18 cellular contexts compared by ENCODE assay signal in genomic region chrX:33210156-33210555, GRCh38. TPM values are rescaled to one million over a fixed set of nuclear protein-coding genes. Genes with fewer than 3 reads are reported as not detected.
DNase-seq lines count a peak whose midpoint lies in the region; ATAC-seq and TF ChIP-seq lines count a peak whose summit lies in the region.
"Had no signal": no experiment of that assay in that cellular context is flagged by ENCODE, and none has a peak within 500 bp of the region (broad histone marks: within the 10 kb centered on the region; RNA-seq: fewer than 3 reads in every experiment).

No MANE protein-coding gene starts in this region.

- H3K9ac ChIP-seq in mesenchymal stem cell (ENCODE audit: low read length) = peak overlapping the region; percentile 87
- H3K9ac ChIP-seq in skeletal muscle satellite cell (ENCODE audit: low read depth, low read length) = peak overlapping the region; percentile 95

- no peak overlapping the region for H4K8ac ChIP-seq in mesenchymal stem cell (ENCODE audit: low read length)

- H4K91ac ChIP-seq in mesenchymal stem cell (ENCODE audit: low read length) = no peak overlapping the region

- H2BK120ac ChIP-seq in mesenchymal stem cell (ENCODE audit: low read depth, low read length) = no peak overlapping the region

- H3K79me1 ChIP-seq in mesenchymal stem cell (replicated peaks; ENCODE audit: low read length, poor library complexity, severe bottlenecking) = no peaks in the 10 kb centered on the region

- H3K4me1 ChIP-seq in mesenchymal stem cell (ENCODE audit: control insufficient read depth, insufficient read depth, low read depth, low read length) (no peaks in the 10 kb centered on the region), skeletal muscle satellite cell (ENCODE audit: control insufficient read depth, insufficient read depth, low read length) (peaks cover 15% of the 10 kb centered on the region)
- H3K4me1 ChIP-seq: colonic mucosa had no signal

- peaks cover 3% of the 10 kb centered on the region for H3K9me3 Mint-ChIP-seq in chondrocyte (ENCODE audit: low read depth)
- H3K9me3 Mint-ChIP-seq: activated naive CD4-positive, alpha-beta T cell treated with anti-CD3 and anti-CD28 coated beads, Interleukin-2, amount 50 U/mL, for 24 hours; memory B cell had no signal

- H3K36me3 ChIP-seq in mesenchymal stem cell (ENCODE audit: control insufficient read depth in 1 of 2, insufficient read depth in 2 of 2, low read depth in 1 of 2, low read length in 2 of 2) (no peaks in the 10 kb centered on the region), skeletal muscle satellite cell (ENCODE audit: insufficient read depth, low read length) (no peaks in the 10 kb centered on the region)
- H3K36me3 ChIP-seq: colonic mucosa had no signal

- H3K14ac ChIP-seq in mesenchymal stem cell (ENCODE audit: low read length in 2 of 2) = no peak overlapping the region

- CTCF ChIA-PET in AG04450 (lab: Charles Lee) = no interaction called here

- H2AFZ ChIP-seq in mesenchymal stem cell (ENCODE audit: low read depth, low read length) = no peak overlapping the region

- H3K9me3 ChIP-seq in AG04450 (ENCODE audit: control insufficient read depth, insufficient read depth, low read length) (no peaks in the 10 kb centered on the region), mesenchymal stem cell (ENCODE audit: control insufficient read depth, low read length) (no peaks in the 10 kb centered on the region), skeletal muscle satellite cell (replicated peaks; ENCODE audit: low read length) (no peaks in the 10 kb centered on the region)
- H3K9me3 ChIP-seq: colonic mucosa had no signal

- H3K4me3 Mint-ChIP-seq in chondrocyte (ENCODE audit: unreplicated experiment) = peak overlapping the region; percentile 77
- H3K4me3 Mint-ChIP-seq: activated naive CD4-positive, alpha-beta T cell treated with anti-CD3 and anti-CD28 coated beads, Interleukin-2, amount 50 U/mL, for 24 hours; memory B cell had no signal

- H3K4me1 Mint-ChIP-seq in chondrocyte (ENCODE audit: low read depth) = peaks cover 53% of the 10 kb centered on the region
- H3K4me1 Mint-ChIP-seq: activated naive CD4-positive, alpha-beta T cell treated with anti-CD3 and anti-CD28 coated beads, Interleukin-2, amount 50 U/mL, for 24 hours; memory B cell had no signal

- DNase-seq in AG04450 (ENCODE audit: low read depth, low spot score) = no peak
- DNase-seq in chondrocyte (ENCODE audit: low spot score) = no peak
- no peak for DNase-seq in mesenchymal stem cell
- DNase-seq in NCI-H2107 treated with DMSO at 0.1 percent for 48 hours (lab: John Stamatoyannopoulos, UW; ENCODE audit: unreplicated experiment) = no peak
- DNase-seq in posterior cingulate gyrus = no peak
- no peak for DNase-seq in nucleus accumbens (lab: John Stamatoyannopoulos, UW)
- DNase-seq: activated CD4-positive, alpha-beta T cell treated with anti-CD3 and anti-CD28 coated beads for 4 hours; activated T-cell treated with anti-CD3 and anti-CD28 coated beads for 4 hours; colonic mucosa; COR-L47; GF-D8; NK-92 treated with Interleukin-12 subunit alpha and Interleukin-12 subunit beta, amount 100 ng/mL, for 24 hours; stimulated activated CD4-positive, alpha-beta T cell treated with anti-CD3 and anti-CD28 coated beads, Interleukin-2, amount 100 ng/mL, for 24 hours had no signal

- H3K4ac ChIP-seq in mesenchymal stem cell (ENCODE audit: low read depth in 1 of 2, low read length in 2 of 2) = no peak overlapping the region

- no peaks in the 10 kb centered on the region for H3K27me3 ChIP-seq in AG04450 (ENCODE audit: control insufficient read depth, insufficient read depth, low read length)
- H3K27me3 ChIP-seq in mesenchymal stem cell (ENCODE audit: control insufficient read depth in 1 of 2, insufficient read depth in 1 of 2, low read length in 2 of 2) = no peaks in the 10 kb centered on the region
- H3K27me3 ChIP-seq in skeletal muscle satellite cell (ENCODE audit: control insufficient read depth, insufficient read depth, low read length) = no peaks in the 10 kb centered on the region
- H3K27me3 ChIP-seq: colonic mucosa had no signal

- H3K27ac Mint-ChIP-seq in chondrocyte (ENCODE audit: unreplicated experiment) = peak overlapping the region; percentile 71
- H3K27ac Mint-ChIP-seq: activated naive CD4-positive, alpha-beta T cell treated with anti-CD3 and anti-CD28 coated beads, Interleukin-2, amount 50 U/mL, for 24 hours; memory B cell; progenitor cell of endocrine pancreas had no signal

- no peak overlapping the region for H2BK5ac ChIP-seq in mesenchymal stem cell (ENCODE audit: low read depth, low read length, poor library complexity, severe bottlenecking)

- no peak overlapping the region for H3K18ac ChIP-seq in mesenchymal stem cell (ENCODE audit: low read depth in 1 of 2, low read length in 2 of 2)

- H3K27ac ChIP-seq in AG04450 (ENCODE audit: low read depth, low read length) = no peak overlapping the region
- H3K27ac ChIP-seq in mesenchymal stem cell (ENCODE audit: low read length, poor library complexity, severe bottlenecking) = no peak overlapping the region
- H3K27ac ChIP-seq: colonic mucosa had no signal

- H2BK15ac ChIP-seq in mesenchymal stem cell (ENCODE audit: low read depth, poor library complexity, severe bottlenecking) = no peak overlapping the region

- H3K36me3 Mint-ChIP-seq in chondrocyte (ENCODE audit: low read depth) = no peaks in the 10 kb centered on the region
- H3K36me3 Mint-ChIP-seq: activated naive CD4-positive, alpha-beta T cell treated with anti-CD3 and anti-CD28 coated beads, Interleukin-2, amount 50 U/mL, for 24 hours; memory B cell had no signal

- 80% methylated on average over 1 of the region's 2 CpGs for WGBS in mesenchymal stem cell

- ATAC-seq in HG03095 (IDR thresholded peaks at IDR 0.05; ENCODE audit: unreplicated experiment) = no peak

- no peak overlapping the region for H2AK5ac ChIP-seq in mesenchymal stem cell (ENCODE audit: low read length, severe bottlenecking)

- no peak overlapping the region for H2BK12ac ChIP-seq in mesenchymal stem cell (ENCODE audit: low read length in 2 of 2)

- intact Hi-C loops in posterior cingulate gyrus (cut with DNase I) = no loop called here

- H3K23ac ChIP-seq in mesenchymal stem cell (ENCODE audit: low read length in 2 of 2) = no peak overlapping the region

- H3K27me3 Mint-ChIP-seq in chondrocyte (ENCODE audit: low read depth) = no peaks in the 10 kb centered on the region
- H3K27me3 Mint-ChIP-seq: activated naive CD4-positive, alpha-beta T cell treated with anti-CD3 and anti-CD28 coated beads, Interleukin-2, amount 50 U/mL, for 24 hours; memory B cell; progenitor cell of endocrine pancreas had no signal

- peak overlapping the region; percentile 49 for H3K4me3 ChIP-seq in AG04450 (ENCODE audit: low read depth, low read length)
- H3K4me3 ChIP-seq in mesenchymal stem cell (ENCODE audit: insufficient read depth in 1 of 2, low read depth in 1 of 2, low read length in 2 of 2) = peak overlapping the region in 1 of 2 experiments; percentile 74
- H3K4me3 ChIP-seq in skeletal muscle satellite cell (ENCODE audit: low read length) = peak overlapping the region; percentile 70
- H3K4me3 ChIP-seq: colonic mucosa had no signal

- POLR2A ChIA-PET in AG04450 (lab: Yijun Ruan, JAX) = no interaction called here

- H3K4me2 ChIP-seq in mesenchymal stem cell (ENCODE audit: low read length, poor library complexity, severe bottlenecking) (no peak overlapping the region), skeletal muscle satellite cell (ENCODE audit: low read length) (peak overlapping the region; percentile 77)

- TF ChIP-seq CTCF in AG04450 (IDR thresholded peaks at IDR 0.05; ENCODE audit: low read depth, low read length) (no peak), chondrocyte (IDR thresholded peaks at IDR 0.05) (no peak)

RNA-seq across cellular contexts. Expression of gene DMD, which starts 1.2 kb away (rescaled TPM):
- polyA plus RNA-seq in AG04450 (2011; rRNA removed) = 6.6 and 7.6 TPM in 2 replicates
- 11.7 and 16.9 TPM in 2 replicates for polyA minus RNA-seq in AG04450 (2011; rRNA and poly(A)+ RNA removed)
- total RNA-seq in chondrocyte = 196 to 306 TPM (median 201 TPM) in 3 replicates
- 15.9 TPM for polyA plus RNA-seq in mesenchymal stem cell (2013, experiment 1 of 2)
- 16.6 TPM for polyA plus RNA-seq in mesenchymal stem cell (2013, experiment 2 of 2)
- 2.8 and 5.9 TPM in 2 replicates for total RNA-seq in skeletal muscle satellite cell (2012; rRNA removed)
